ENCODE assay signal across 1 cellular context in the genomic region with DNA sequence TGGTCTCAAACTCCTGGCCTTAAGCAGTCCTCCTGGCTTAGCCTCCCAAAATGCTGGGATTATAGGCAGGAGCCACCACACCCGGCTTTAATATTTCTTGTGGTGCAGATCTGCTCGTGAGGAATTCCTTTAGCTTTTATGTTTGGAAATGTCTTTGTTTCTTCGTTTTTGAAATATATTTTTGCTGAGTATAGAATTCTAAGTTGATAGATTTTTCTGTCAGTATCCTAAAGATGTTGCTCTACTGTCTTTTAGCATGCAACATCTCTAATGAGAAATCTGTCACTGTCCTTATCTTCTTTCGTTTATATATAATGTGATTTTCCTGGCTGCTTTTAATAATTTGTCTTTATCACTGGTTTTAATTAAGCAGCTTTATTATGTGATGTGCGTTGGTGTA.
TF ChIP-seq lines count a peak whose summit lies in the region.

No MANE protein-coding gene starts in this region.

TF ChIP-seq in HEK293, 187 proteins besides CTCF, POLR2A, EP300 and RAD21 (continued from another document):
- TF ChIP-seq, protein P1, sequence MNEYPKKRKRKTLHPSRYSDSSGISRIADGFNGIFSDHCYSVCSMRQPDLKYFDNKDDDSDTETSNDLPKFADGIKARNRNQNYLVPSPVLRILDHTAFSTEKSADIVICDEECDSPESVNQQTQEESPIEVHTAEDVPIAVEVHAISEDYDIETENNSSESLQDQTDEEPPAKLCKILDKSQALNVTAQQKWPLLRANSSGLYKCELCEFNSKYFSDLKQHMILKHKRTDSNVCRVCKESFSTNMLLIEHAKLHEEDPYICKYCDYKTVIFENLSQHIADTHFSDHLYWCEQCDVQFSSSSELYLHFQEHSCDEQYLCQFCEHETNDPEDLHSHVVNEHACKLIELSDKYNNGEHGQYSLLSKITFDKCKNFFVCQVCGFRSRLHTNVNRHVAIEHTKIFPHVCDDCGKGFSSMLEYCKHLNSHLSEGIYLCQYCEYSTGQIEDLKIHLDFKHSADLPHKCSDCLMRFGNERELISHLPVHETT (tag by site-specific recombination; IDR thresholded peaks at IDR 0.05), result no peak
